Comparison of ENCODE assay signal across 2 cellular contexts in genomic region chr1:153771841-153772593, GRCh38.
TF ChIP-seq lines count a peak whose summit lies in the region.

No MANE protein-coding gene starts in this region.

TF ChIP-seq in GM23338, 12 proteins besides CTCF, POLR2A, EP300 and RAD21 (continued from another document):
- TF ChIP-seq ZNF462 (CRISPR knock-in tag; IDR thresholded peaks at IDR 0.05) (no peak), ZNF114 (CRISPR knock-in tag; IDR thresholded peaks at IDR 0.05) (no peak), REST (IDR thresholded peaks at IDR 0.05; ENCODE audit: unreplicated experiment) (no peak)

TF ChIP-seq in liver, 16 proteins besides CTCF, POLR2A, EP300 and RAD21 (continued from another document):
- TF ChIP-seq ATF3 (IDR thresholded peaks at IDR 0.05) (no peak), RXRA (IDR thresholded peaks at IDR 0.05) (no peak), ZBTB33 (IDR thresholded peaks at IDR 0.05) (no peak), MAX (IDR thresholded peaks at IDR 0.05) (no peak)
TF ChIP-seq in liver: peak in this region for 0.
